In the genomic region with DNA sequence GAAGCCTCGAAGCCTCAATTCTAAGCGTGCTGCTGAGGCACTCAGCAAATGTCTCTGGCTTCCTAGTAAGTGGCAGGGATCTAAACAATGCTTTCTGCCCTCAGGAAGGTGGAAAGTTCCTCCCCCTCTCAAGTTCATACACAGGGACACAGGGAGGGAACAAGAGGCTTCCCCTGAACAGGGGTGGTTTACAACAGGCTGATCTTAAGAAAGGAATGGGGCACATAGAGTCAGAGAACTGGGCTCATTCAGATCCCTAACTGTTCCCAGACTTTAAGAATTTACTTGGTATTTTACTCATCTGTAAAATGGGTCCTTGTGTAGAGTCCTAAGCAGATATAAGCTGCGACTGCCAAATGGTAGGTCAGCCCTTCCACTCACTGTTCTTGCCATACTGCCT, we compare ENCODE assay signal across 12 cellular contexts. TPM values are rescaled to one million over a fixed set of nuclear protein-coding genes. Genes with fewer than 3 reads are reported as not detected.
DNase-seq lines count a peak whose midpoint lies in the region; ATAC-seq lines count a peak whose summit lies in the region.
"Had no signal": no experiment of that assay in that cellular context is flagged by ENCODE, and none has a peak within 500 bp of the region (broad histone marks: within the 10 kb centered on the region; RNA-seq: fewer than 3 reads in every experiment).

No MANE protein-coding gene starts in this region.

- no peaks in the 10 kb centered on the region for H3K36me3 ChIP-seq in BLaER1
- peaks cover 35% of the 10 kb centered on the region for H3K36me3 ChIP-seq in SJSA1
- no peaks in the 10 kb centered on the region; the same call in 1 of the 2 replicates for H3K36me3 ChIP-seq in iPS-20b (ENCODE audit: insufficient read depth, low read depth, low read length)
- no peaks in the 10 kb centered on the region for H3K36me3 ChIP-seq in skeletal muscle tissue (ENCODE audit: control insufficient read depth in 3 of 3, insufficient read depth in 3 of 3, low read length in 3 of 3)

- no peak for ATAC-seq in GM21619 (IDR thresholded peaks at IDR 0.05; ENCODE audit: unreplicated experiment)
- ATAC-seq in HG03521 (IDR thresholded peaks at IDR 0.05; ENCODE audit: unreplicated experiment), result no peak
- ATAC-seq in GM18517 (IDR thresholded peaks at IDR 0.05; ENCODE audit: unreplicated experiment), result no peak

- H3K4me3 ChIP-seq in BLaER1 (no peak overlapping the region), SJSA1 (no peak overlapping the region), iPS-20b (ENCODE audit: low read length) (peak overlapping the region; percentile 78; the same call in 1 of the 2 replicates), skeletal muscle tissue (ENCODE audit: low read length in 3 of 3) (no peak overlapping the region)

- peak overlapping the region; percentile 97 for H3K27ac ChIP-seq in BLaER1
- peak overlapping the region; percentile 70 for H3K27ac ChIP-seq in SJSA1
- H3K27ac ChIP-seq in iPS-20b (ENCODE audit: low read length), result no peak overlapping the region
- peak overlapping the region; percentile 69 for H3K27ac ChIP-seq in skeletal muscle tissue (ENCODE audit: low read depth, low read length)
- H3K27ac ChIP-seq: C4-2B had no signal

- peak in 1 of 2 experiments; percentile 74 for DNase-seq in SJSA1 (ENCODE audit: low read depth in 1 of 2, low spot score in 2 of 2)
- DNase-seq in KG1 (lab: John Stamatoyannopoulos, UW), result no peak
- DNase-seq: activated CD8-positive, alpha-beta memory T cell treated with anti-CD3 and anti-CD28 coated beads for 24 hours; NCI-H526 treated with DMSO at 0.1 percent for 48 hours had no signal

- H3K9me3 ChIP-seq in BLaER1 (no peaks in the 10 kb centered on the region), SJSA1 (replicated peaks) (no peaks in the 10 kb centered on the region), iPS-20b (ENCODE audit: insufficient read depth, low read depth, low read length) (no peaks in the 10 kb centered on the region), skeletal muscle tissue (ENCODE audit: control insufficient read depth in 3 of 3, low read length in 3 of 3) (no peaks in the 10 kb centered on the region)
- H3K9me3 ChIP-seq: HAP-1 had no signal

- H3K27me3 ChIP-seq in BLaER1 (peaks cover 41% of the 10 kb centered on the region), SJSA1 (replicated peaks) (no peaks in the 10 kb centered on the region), iPS-20b (ENCODE audit: insufficient read depth, low read length) (peaks cover 21% of the 10 kb centered on the region), skeletal muscle tissue (ENCODE audit: control insufficient read depth in 3 of 3, insufficient read depth in 3 of 3, low read length in 3 of 3) (no peaks in the 10 kb centered on the region)

- H4K20me1 ChIP-seq in BLaER1, result no peaks in the 10 kb centered on the region

- H3K4me2 ChIP-seq in BLaER1, result peak overlapping the region; percentile 100

- H3K9ac ChIP-seq in BLaER1 (peak overlapping the region; percentile 81; the same call in 1 of the 2 replicates), iPS-20b (ENCODE audit: low read depth, low read length) (no peak overlapping the region), skeletal muscle tissue (ENCODE audit: low read depth in 1 of 3, low read length in 3 of 3) (no peak overlapping the region)

- H3K4me1 ChIP-seq in BLaER1 (peaks cover 72% of the 10 kb centered on the region), SJSA1 (replicated peaks) (peaks cover 80% of the 10 kb centered on the region), iPS-20b (ENCODE audit: insufficient read depth, low read length) (peaks cover 10% of the 10 kb centered on the region), skeletal muscle tissue (ENCODE audit: control insufficient read depth in 3 of 3, insufficient read depth in 3 of 3, low read length in 3 of 3) (peaks cover 47 to 61% (median 58%) of the 10 kb centered on the region in 3 donors)

RNA-seq across cellular contexts. Expression of a gene that starts 2.5 kb away (rescaled TPM):
- 56.9 and 92.5 TPM in 2 replicates for total RNA-seq in SJSA1 (2014; rRNA removed; shearing (Covaris generic))
- total RNA-seq in skeletal muscle tissue, result 33.4 TPM
